In the genomic region with DNA sequence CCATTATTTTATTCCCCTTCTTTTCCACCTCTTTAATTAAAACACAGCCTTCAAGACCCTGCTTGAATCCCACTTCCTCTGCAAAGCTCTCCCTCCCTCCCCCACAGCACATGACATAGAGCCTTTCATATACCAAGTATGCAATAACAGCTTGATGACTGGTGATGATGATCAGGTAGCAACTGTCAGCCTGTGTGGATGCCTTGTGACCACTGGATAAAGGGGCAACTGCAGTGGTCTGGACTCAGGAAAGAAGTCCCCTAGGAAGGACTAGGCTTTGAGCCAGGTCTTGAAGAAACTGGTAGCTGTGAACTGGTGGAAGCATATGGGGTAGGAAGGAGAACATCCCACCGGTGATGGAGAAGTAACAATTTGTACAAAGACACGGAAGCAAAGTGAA, we compare ENCODE assay signal across 24 cellular contexts.
"Had no signal": no experiment of that assay in that cellular context is flagged by ENCODE, and none has a peak within 500 bp of the region (broad histone marks: within the 10 kb centered on the region; RNA-seq: fewer than 3 reads in every experiment).

No MANE protein-coding gene starts in this region.

- ATAC-seq: activated CD8-positive, alpha-beta T cell treated with anti-CD3 and anti-CD28 coated beads, Interleukin-2, amount 10 ng/mL, durations not matched to agents 7 days and 5 days; activated naive CD4-positive, alpha-beta T cell treated with anti-CD3 and anti-CD28 coated beads, Interleukin-2, amount 50 U/mL, for 72 hours; activated T-helper 17 cell treated with anti-CD3 and anti-CD28 coated beads, Interleukin-2, amount 50 U/mL, for 72 hours; esophagus mucosa; left lung; natural killer cell had no signal

- DNase-seq: activated CD4-positive, alpha-beta T cell treated with anti-CD3 and anti-CD28 coated beads for 1 hour; activated CD4-positive, alpha-beta T cell treated with anti-CD3 and anti-CD28 coated beads, Interleukin-2, amount 50 U/mL, for 1 hour; activated CD8-positive, alpha-beta T cell treated with anti-CD3 and anti-CD28 coated beads, Interleukin-2, amount 10 ng/mL, durations not matched to agents 7 days and 5 days; central memory CD4-positive, alpha-beta T cell; effector memory CD4-positive, alpha-beta T cell; foreskin melanocyte; glutamatergic neuron; immature natural killer cell; left lung; natural killer cell; retina; sigmoid colon; spleen; stimulated activated CD4-positive, alpha-beta T cell treated with anti-CD3 and anti-CD28 coated beads, Interleukin-4, amount 100 ng/mL, for 1 hour; substantia nigra; T-helper 2 cell; thyroid gland had no signal

- H3K36me3 Mint-ChIP-seq: activated naive CD4-positive, alpha-beta T cell treated with anti-CD3 and anti-CD28 coated beads, Interleukin-2, amount 50 U/mL, for 72 hours; natural killer cell had no signal

- H3K4me3 Mint-ChIP-seq: activated CD8-positive, alpha-beta T cell treated with anti-CD3 and anti-CD28 coated beads, Interleukin-2, amount 10 ng/mL, durations not matched to agents 7 days and 5 days; activated T-helper 17 cell treated with anti-CD3 and anti-CD28 coated beads, Interleukin-2, amount 50 U/mL, for 72 hours; immature natural killer cell; natural killer cell; stimulated activated naive CD8-positive, alpha-beta T cell treated with anti-CD3 and anti-CD28 coated beads, Interleukin-15, Interleukin-2, amounts not matched to agents 100 ng/mL and 50 ng/mL, for 24 hours had no signal

- H3K79me2 ChIP-seq: hepatocyte had no signal

- H3K27me3 ChIP-seq: hepatocyte, left lung, sigmoid colon, spleen, thyroid gland had no signal

- H3K4me1 ChIP-seq: thyroid gland had no signal

- H3K4me2 ChIP-seq: hepatocyte had no signal

- H3K36me3 ChIP-seq: left lung, sigmoid colon, thyroid gland had no signal

- H3K27ac Mint-ChIP-seq: activated CD8-positive, alpha-beta T cell treated with anti-CD3 and anti-CD28 coated beads, Interleukin-2, amount 10 ng/mL, durations not matched to agents 7 days and 5 days; activated naive CD4-positive, alpha-beta T cell treated with anti-CD3 and anti-CD28 coated beads, Interleukin-2, amount 50 U/mL, for 72 hours; activated T-helper 17 cell treated with anti-CD3 and anti-CD28 coated beads, Interleukin-2, amount 50 U/mL, for 72 hours; progenitor cell of endocrine pancreas; stimulated activated naive CD8-positive, alpha-beta T cell treated with anti-CD3 and anti-CD28 coated beads, Interleukin-15, Interleukin-2, amounts not matched to agents 100 ng/mL and 50 ng/mL, for 24 hours had no signal

- H3K9me3 ChIP-seq: left lung, sigmoid colon, spleen, thyroid gland had no signal

- H3K27ac ChIP-seq: hepatocyte, left lung, sigmoid colon, spleen, thyroid gland had no signal

- H2AFZ ChIP-seq: hepatocyte had no signal

- H3K9me3 Mint-ChIP-seq: activated naive CD4-positive, alpha-beta T cell treated with anti-CD3 and anti-CD28 coated beads, Interleukin-2, amount 50 U/mL, for 72 hours; activated T-helper 17 cell treated with anti-CD3 and anti-CD28 coated beads, Interleukin-2, amount 50 U/mL, for 72 hours; immature natural killer cell; natural killer cell; stimulated activated naive CD8-positive, alpha-beta T cell treated with anti-CD3 and anti-CD28 coated beads, Interleukin-15, Interleukin-2, amounts not matched to agents 100 ng/mL and 50 ng/mL, for 24 hours had no signal

- H3K4me3 ChIP-seq: hepatocyte, left lung, lung, sigmoid colon, spleen, thyroid gland had no signal

- H3K27me3 Mint-ChIP-seq: activated T-helper 17 cell treated with anti-CD3 and anti-CD28 coated beads, Interleukin-2, amount 50 U/mL, for 72 hours; progenitor cell of endocrine pancreas; stimulated activated naive CD8-positive, alpha-beta T cell treated with anti-CD3 and anti-CD28 coated beads, Interleukin-15, Interleukin-2, amounts not matched to agents 100 ng/mL and 50 ng/mL, for 24 hours had no signal
